8 cellular contexts compared by ENCODE assay signal in genomic region chr15:88911766-88912118, GRCh38. TPM values are rescaled to one million over a fixed set of nuclear protein-coding genes. Genes with fewer than 3 reads are reported as not detected.
DNase-seq lines count a peak whose midpoint lies in the region; ATAC-seq and TF ChIP-seq lines count a peak whose summit lies in the region.

No MANE protein-coding gene starts in this region.

- no peaks in the 10 kb centered on the region for H3K9me3 Mint-ChIP-seq in CD8-positive, alpha-beta T cell

- ATAC-seq in CD8-positive, alpha-beta T cell = no peak
- ATAC-seq in HG02938 (IDR thresholded peaks at IDR 0.05; ENCODE audit: unreplicated experiment) = no peak

- DNase-seq in CD8-positive, alpha-beta T cell = no peak
- DNase-seq in NCI-H226 = peak; percentile 52
- DNase-seq in epithelial cell of prostate (ENCODE audit: low read depth, low spot score) = no peak
- DNase-seq in HuH-7.5 (ENCODE audit: low spot score) = no peak
- DNase-seq in amygdala (lab: John Stamatoyannopoulos, UW) = no peak
- DNase-seq in kidney glomerular epithelial cell (lab: John Stamatoyannopoulos, UW) = no peak

- peaks cover 32% of the 10 kb centered on the region for H3K4me1 Mint-ChIP-seq in CD8-positive, alpha-beta T cell (ENCODE audit: low read depth)

- CTCF ChIA-PET in CD8-positive, alpha-beta T cell (lab: Charles Lee) = interaction anchor here (0.8 to 1.4 kb wide), 4 partner anchors 10 to 106 kb away, joined by 3 to 4 read pairs (median 4); no protein-coding TSS in a partner anchor

- TF ChIP-seq CTCF in CD8-positive, alpha-beta T cell (IDR thresholded peaks at IDR 0.05) = no peak

- no peaks in the 10 kb centered on the region for H3K27me3 ChIP-seq in CD8-positive, alpha-beta T cell (ENCODE audit: insufficient read depth, low read length)
- no peaks in the 10 kb centered on the region for H3K27me3 ChIP-seq in neuron (ENCODE audit: insufficient read depth, low read length)

- H3K4me3 ChIP-seq in CD8-positive, alpha-beta T cell (ENCODE audit: low read depth, low read length) = no peak overlapping the region
- peak overlapping the region; percentile 75 for H3K4me3 ChIP-seq in neuron (ENCODE audit: low read length)

- no peak overlapping the region for H3K27ac ChIP-seq in CD8-positive, alpha-beta T cell (ENCODE audit: low read depth, low read length)
- H3K27ac ChIP-seq in epithelial cell of prostate = peak overlapping the region; percentile 89

- POLR2A ChIA-PET in CD8-positive, alpha-beta T cell (lab: Charles Lee) = interaction anchor here (1.1 kb wide), 1 partner anchor 16 kb away, joined by 4 read pairs; the partner anchor contains the start of gene HAPLN3

- H3K27me3 Mint-ChIP-seq in CD8-positive, alpha-beta T cell (ENCODE audit: low read depth) = peaks cover 2% of the 10 kb centered on the region

- H3K36me3 ChIP-seq in CD8-positive, alpha-beta T cell (ENCODE audit: insufficient read depth, low read length) = no peaks in the 10 kb centered on the region
- H3K36me3 ChIP-seq in neuron (ENCODE audit: insufficient read depth, low read length) = peaks cover 23% of the 10 kb centered on the region

- H2AFZ ChIP-seq in neuron (ENCODE audit: low read depth, low read length) = no peak overlapping the region

- intact Hi-C loops in CD8-positive, alpha-beta T cell (cut with DNase I, micrococcal nuclease) = no loop called here

- peak overlapping the region; percentile 91 for H3K4me3 Mint-ChIP-seq in CD8-positive, alpha-beta T cell

- H3K9me3 ChIP-seq in CD8-positive, alpha-beta T cell (ENCODE audit: low read length) = no peaks in the 10 kb centered on the region
- no peaks in the 10 kb centered on the region for H3K9me3 ChIP-seq in neuron (ENCODE audit: low read length)

- H3K4me1 ChIP-seq in CD8-positive, alpha-beta T cell (ENCODE audit: insufficient read depth, low read length) = peaks cover 12% of the 10 kb centered on the region
- H3K4me1 ChIP-seq in neuron (ENCODE audit: insufficient read depth, low read length) = peaks cover 9% of the 10 kb centered on the region

- peak overlapping the region; percentile 88 for H3K27ac Mint-ChIP-seq in CD8-positive, alpha-beta T cell

- peaks cover 22% of the 10 kb centered on the region for H3K36me3 Mint-ChIP-seq in CD8-positive, alpha-beta T cell

RNA-seq across cellular contexts. Expression of gene MFGE8, which starts 1.4 kb away (rescaled TPM):
- total RNA-seq in CD8-positive, alpha-beta T cell = 10 to 100 TPM; 62.9 to 70.0 TPM

RNA-seq across cellular contexts. Expression of gene HAPLN3, which starts 16.4 kb away (rescaled TPM):
- 10 to 100 TPM; 70.2 to 71.3 TPM for total RNA-seq in CD8-positive, alpha-beta T cell
